24 cellular contexts compared by ENCODE assay signal in genomic region chr9:16834817-16835216, GRCh38. TPM values are rescaled to one million over a fixed set of nuclear protein-coding genes. Genes with fewer than 3 reads are reported as not detected.
DNase-seq lines count a peak whose midpoint lies in the region; ATAC-seq, FAIRE-seq and TF ChIP-seq lines count a peak whose summit lies in the region.
"Had no signal": no experiment of that assay in that cellular context is flagged by ENCODE, and none has a peak within 500 bp of the region (broad histone marks: within the 10 kb centered on the region; RNA-seq: fewer than 3 reads in every experiment).

No MANE protein-coding gene starts in this region.

- FAIRE-seq in HepG2 (lab: Jason Lieb, UNC): no peak
- FAIRE-seq: GM12878, GM12892, GM18507 had no signal

- 20% methylated on average over 5 of the region's 5 CpGs for WGBS in HepG2 (ENCODE audit: low lambda C conversion rate)
- 62% methylated on average over 5 of the region's 5 CpGs for WGBS in right lobe of liver (ENCODE audit: insufficient coverage, low coverage, low lambda C conversion rate, missing lambda C conversion rate)

- no peak overlapping the region for H3K4me2 ChIP-seq in HepG2 (ENCODE audit: low read depth, low read length)
- H3K4me2 ChIP-seq: BLaER1 had no signal

- POLR2A ChIA-PET in HepG2 (lab: Yijun Ruan, JAX): no interaction called here

- H3K27ac ChIP-seq in HepG2 (ENCODE audit: extremely low read length, insufficient read depth, low read length): no peak overlapping the region
- H3K27ac ChIP-seq in right lobe of liver: no peak overlapping the region
- 0 out of 2 replicates have a peak overlapping the region, but pooled peaks have one; percentile 4 for H3K27ac ChIP-seq in SK-N-MC
- no peak overlapping the region for H3K27ac ChIP-seq in lower lobe of right lung
- no peak overlapping the region for H3K27ac ChIP-seq in gastrocnemius medialis
- H3K27ac ChIP-seq: 22Rv1, BLaER1 had no signal

- H3K36me3 ChIP-seq in HepG2 (replicated peaks in 1 of 2; ENCODE audit: control insufficient read depth in 1 of 2, insufficient read depth in 2 of 2, low read length in 2 of 2) (no peaks in the 10 kb centered on the region), right lobe of liver (no peaks in the 10 kb centered on the region), SK-N-MC (ENCODE audit: insufficient read depth, low read length) (no peaks in the 10 kb centered on the region), lower lobe of right lung (no peaks in the 10 kb centered on the region), gastrocnemius medialis (no peaks in the 10 kb centered on the region)
- H3K36me3 ChIP-seq: BE2C, BLaER1 had no signal

- H3K9me3 ChIP-seq in HepG2 (ENCODE audit: low read length) (no peaks in the 10 kb centered on the region), right lobe of liver (no peaks in the 10 kb centered on the region), SK-N-MC (ENCODE audit: low read depth, low read length) (no peaks in the 10 kb centered on the region), lower lobe of right lung (no peaks in the 10 kb centered on the region), gastrocnemius medialis (no peaks in the 10 kb centered on the region)
- H3K9me3 ChIP-seq: BE2C had no signal

- ATAC-seq in HepG2: no peak
- no peak for ATAC-seq in right lobe of liver
- no peak for ATAC-seq in lower lobe of right lung
- no peak for ATAC-seq in gastrocnemius medialis
- ATAC-seq: GM12878 had no signal

- CTCF ChIA-PET in HepG2 (lab: Yijun Ruan, JAX; ENCODE audit: low intra/inter-chr PET ratio, low total read pairs): no interaction called here

- DNase-seq in HepG2 (ENCODE audit: low spot score) (no peak), right lobe of liver (no peak), SK-N-MC (ENCODE audit: low read depth, low spot score) (no peak), lower lobe of right lung (no peak), gastrocnemius medialis (no peak)
- DNase-seq: ACHN; BE2C; C1 segment of cervical spinal cord; CD4-positive, alpha-beta memory T cell; CD4-positive, CD25-positive, alpha-beta regulatory T cell; CD8-positive, alpha-beta memory T cell; COR-L47; DMS 273 treated with DMSO at 0.1 percent for 48 hours; DMS153; DMS53; DMS79; DND-41; EL; GDM1 had no signal

- no peaks in the 10 kb centered on the region for H3K79me2 ChIP-seq in HepG2 (ENCODE audit: insufficient read depth, low read length)

- H3K4me1 ChIP-seq in HepG2 (ENCODE audit: insufficient read depth, low read length) (no peaks in the 10 kb centered on the region), right lobe of liver (no peaks in the 10 kb centered on the region), lower lobe of right lung (no peaks in the 10 kb centered on the region), gastrocnemius medialis (peaks cover 0 to 7% of the 10 kb centered on the region in 2 donors)
- H3K4me1 ChIP-seq: BE2C, BLaER1 had no signal

- intact Hi-C loops in HepG2 (cut with micrococcal nuclease; ENCODE audit: unreplicated experiment): no loop called here
- intact Hi-C loops in right lobe of liver (cut with DNase I): no loop called here
- intact Hi-C loops in lower lobe of right lung (cut with DNase I): no loop called here
- intact Hi-C loops in gastrocnemius medialis (cut with DNase I; ENCODE audit: low total_unique reads): no loop called here

- in situ Hi-C loops in HepG2 (cut with HindIII; ENCODE audit: extremely low pct_ligation_motif_present, low pct_unique_long_range_greater_than_20kb): no loop called here
- in situ Hi-C loops in gastrocnemius medialis (cut with MboI; ENCODE audit: low sequenced_read_pairs in 4 of 4): no loop called here

- BruUV-seq in HepG2 (replicated peaks; lab: Mats Ljungman, UMichigan): no TSS peak

- H3K27me3 ChIP-seq in HepG2 (ENCODE audit: control insufficient read depth in 1 of 2, insufficient read depth in 2 of 2, low read length in 2 of 2) (no peaks in the 10 kb centered on the region; a peak in 1 of 5 replicates), right lobe of liver (no peaks in the 10 kb centered on the region), lower lobe of right lung (ENCODE audit: low read depth) (no peaks in the 10 kb centered on the region), gastrocnemius medialis (no peaks in the 10 kb centered on the region)
- H3K27me3 ChIP-seq: BE2C, BLaER1 had no signal

- H3K9ac ChIP-seq in HepG2 (ENCODE audit: insufficient read depth, low read depth, low read length): no peak overlapping the region
- no peak overlapping the region for H3K9ac ChIP-seq in SK-N-MC (ENCODE audit: insufficient read length)
- H3K9ac ChIP-seq: BLaER1 had no signal

- H3K4me3 ChIP-seq in HepG2 (replicated peaks in 1 of 3; ENCODE audit: insufficient read depth in 1 of 3, low read depth in 2 of 3, low read length in 3 of 3) (no peak overlapping the region), right lobe of liver (no peak overlapping the region), SK-N-MC (no peak overlapping the region), lower lobe of right lung (no peak overlapping the region), gastrocnemius medialis (no peak overlapping the region)
- H3K4me3 ChIP-seq: BLaER1, GM12878 had no signal

- TF ChIP-seq POLR2A in HepG2 (IDR thresholded peaks at IDR 0.05; ENCODE audit: insufficient read depth in 1 of 2, low read depth in 2 of 2, low read length in 2 of 2): no peak
- TF ChIP-seq POLR2A in right lobe of liver (IDR thresholded peaks at IDR 0.05): no peak
- TF ChIP-seq POLR2A in gastrocnemius medialis (IDR thresholded peaks at IDR 0.05): no peak

- H4K20me1 ChIP-seq in HepG2 (ENCODE audit: insufficient read depth, low read length): no peaks in the 10 kb centered on the region
- H4K20me1 ChIP-seq: BLaER1 had no signal

- TF ChIP-seq EP300 in HepG2 (IDR thresholded peaks at IDR 0.05; ENCODE audit: low read depth in 2 of 2, low read length in 2 of 2): no peak
- TF ChIP-seq EP300 in HepG2 (CRISPR knock-in tag; IDR thresholded peaks at IDR 0.05; ENCODE audit: borderline replicate concordance): no peak

- no peak overlapping the region for H2AFZ ChIP-seq in HepG2 (ENCODE audit: low read length)

- no peak for TF ChIP-seq RAD21 in HepG2 (CRISPR knock-in tag; IDR thresholded peaks at IDR 0.05)

- TF ChIP-seq CTCF in HepG2 (CRISPR knock-in tag; IDR thresholded peaks at IDR 0.05) (no peak), right lobe of liver (IDR thresholded peaks at IDR 0.05) (no peak), lower lobe of right lung (IDR thresholded peaks at IDR 0.05) (no peak), gastrocnemius medialis (IDR thresholded peaks at IDR 0.05 in 4 of 5, conservative IDR thresholded peaks at IDR 0.05 in 1 of 5) (no peak)

TF ChIP-seq in HepG2, 621 proteins besides CTCF, POLR2A, EP300 and RAD21:
- TF ChIP-seq ZNF503 (CRISPR knock-in tag; IDR thresholded peaks at IDR 0.05): no peak
- TF ChIP-seq, protein P1, sequence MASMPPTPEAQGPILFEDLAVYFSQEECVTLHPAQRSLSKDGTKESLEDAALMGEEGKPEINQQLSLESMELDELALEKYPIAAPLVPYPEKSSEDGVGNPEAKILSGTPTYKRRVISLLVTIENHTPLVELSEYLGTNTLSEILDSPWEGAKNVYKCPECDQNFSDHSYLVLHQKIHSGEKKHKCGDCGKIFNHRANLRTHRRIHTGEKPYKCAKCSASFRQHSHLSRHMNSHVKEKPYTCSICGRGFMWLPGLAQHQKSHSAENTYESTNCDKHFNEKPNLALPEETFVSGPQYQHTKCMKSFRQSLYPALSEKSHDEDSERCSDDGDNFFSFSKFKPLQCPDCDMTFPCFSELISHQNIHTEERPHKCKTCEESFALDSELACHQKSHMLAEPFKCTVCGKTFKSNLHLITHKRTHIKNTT (CRISPR knock-in tag; IDR thresholded peaks at IDR 0.05): no peak
- TF ChIP-seq MAFK (conservative IDR thresholded peaks at IDR 0.05 in 1 of 2, IDR thresholded peaks at IDR 0.05 in 1 of 2; ENCODE audit: low read length in 2 of 2): peak; percentile 27 to 46; a peak in 2 of 4 replicates
TF ChIP-seq in HepG2: peak in this region for 1.

RNA-seq across cellular contexts. Expression of gene BNC2, which starts 35.7 kb away (rescaled TPM):
- total RNA-seq in HepG2 (2016; rRNA removed; fragmentation: Illumina TruSeq; extraction: Trizol) (not detected in 2 replicates), right lobe of liver (under 1 TPM; 0.22 to 0.80 (median 0.36) TPM), lower lobe of right lung (15.0 TPM), gastrocnemius medialis (100 to 1,000 TPM in 1 of 4 donors, 10 to 100 TPM in 3; 40.9 to 122 (median 68.7) TPM)
- total RNA-seq in HepG2 (2016; cell fraction: cytosol; rRNA removed; fragmentation: Illumina TruSeq; extraction: Trizol; ENCODE audit: low read depth): not detected in 2 replicates
- not detected in 2 replicates for total RNA-seq in HepG2 (2016; cell fraction: insoluble cytoplasmic fraction; rRNA removed; fragmentation: Illumina TruSeq; extraction: Trizol)
- total RNA-seq in HepG2 (2016; cell fraction: membrane; rRNA removed; fragmentation: Illumina TruSeq; extraction: Trizol): not detected in 2 replicates
- not detected in 2 replicates for total RNA-seq in HepG2 (2016; cell fraction: nucleus; rRNA removed; fragmentation: Illumina TruSeq; extraction: Trizol)
- not detected in 2 replicates for polyA plus RNA-seq in HepG2 (2011; rRNA removed)
- not detected in 2 replicates for polyA plus RNA-seq in HepG2 (2011; cell fraction: cytosol; rRNA removed)
- not detected in 2 replicates for polyA plus RNA-seq in HepG2 (2011; cell fraction: nucleus; rRNA removed)
- polyA plus RNA-seq in HepG2 (2012): not detected in 2 replicates
- polyA plus RNA-seq in HepG2 (2016; cell fraction: cytosol; fragmentation: Illumina TruSeq; extraction: Trizol; ENCODE audit: low read depth): not detected in 2 replicates
- not detected in 2 replicates for polyA plus RNA-seq in HepG2 (2016; cell fraction: insoluble cytoplasmic fraction; fragmentation: Illumina TruSeq; extraction: Trizol; ENCODE audit: low read depth)
- polyA plus RNA-seq in HepG2 (2016; cell fraction: membrane; fragmentation: Illumina TruSeq; extraction: Trizol; ENCODE audit: low read depth): not detected in 2 replicates
- not detected in 2 replicates for polyA plus RNA-seq in HepG2 (2016; cell fraction: nucleus; fragmentation: Illumina TruSeq; extraction: Trizol; ENCODE audit: insufficient read depth, low read depth)
- 4.4 TPM in 1 of 2 replicates, not detected in the other for polyA minus RNA-seq in HepG2 (2011; rRNA and poly(A)+ RNA removed; ENCODE audit: low replicate concordance)
- polyA minus RNA-seq in HepG2 (2011; cell fraction: cytosol; rRNA and poly(A)+ RNA removed): not detected in 2 replicates
- polyA minus RNA-seq in HepG2 (2011; cell fraction: nucleus; rRNA and poly(A)+ RNA removed): not detected in 2 replicates
- total RNA-seq: CD4-positive, alpha-beta memory T cell; CD4-positive, CD25-positive, alpha-beta regulatory T cell had no signal
- polyA plus RNA-seq: CD4-positive, alpha-beta memory T cell; CD4-positive, CD25-positive, alpha-beta regulatory T cell; CD8-positive, alpha-beta memory T cell had no signal
